Comparison of ENCODE assay signal across 37 cellular contexts in the genomic region with DNA sequence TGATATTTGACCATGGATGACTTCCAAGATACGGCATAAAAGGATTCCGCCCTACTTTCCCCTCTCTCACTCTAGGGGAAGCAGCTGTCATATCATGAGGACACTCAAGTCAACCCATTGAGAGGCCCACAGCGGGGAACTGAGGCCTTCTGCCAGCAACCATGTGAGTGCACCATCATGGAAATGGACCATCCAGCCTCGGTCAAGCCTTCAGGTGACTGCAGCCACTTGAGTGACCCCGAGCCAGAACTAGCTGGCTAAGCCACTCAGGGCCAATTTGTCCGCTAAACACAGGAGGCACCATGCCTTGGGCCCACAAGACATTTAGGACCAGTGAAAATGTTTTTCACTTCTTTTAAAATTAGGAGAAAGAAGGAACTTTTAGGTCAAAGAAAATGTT. TPM values are rescaled to one million over a fixed set of nuclear protein-coding genes. Genes with fewer than 3 reads are reported as not detected.
"Had no signal": no experiment of that assay in that cellular context is flagged by ENCODE, and none has a peak within 500 bp of the region (broad histone marks: within the 10 kb centered on the region; RNA-seq: fewer than 3 reads in every experiment).

No MANE protein-coding gene starts in this region.

- H3K4me3 ChIP-seq: K562, Peyer's patch had no signal

- H3K9me3 ChIP-seq: Peyer's patch had no signal

- DNase-seq: activated CD4-positive, alpha-beta T cell treated with anti-CD3 and anti-CD28 coated beads, Interleukin-2, amount 10 ng/mL, durations not matched to agents 24 days and 14 days; activated CD4-positive, alpha-beta T cell treated with anti-CD3 and anti-CD28 coated beads, Interleukin-2, amount 50 U/mL, for 48 hours; activated CD8-positive, alpha-beta T cell treated with anti-CD3 and anti-CD28 coated beads, Interleukin-2, amount 10 ng/mL, durations not matched to agents 7 days and 5 days; activated naive CD4-positive, alpha-beta T cell treated with anti-CD3 and anti-CD28 coated beads, Interleukin-2, amount 10 ng/mL, durations not matched to agents 7 days and 5 days; activated naive CD8-positive, alpha-beta T cell treated with anti-CD3 and anti-CD28 coated beads, Interleukin-2, amount 50 U/mL, for 24 hours; activated T-cell treated with anti-CD3 and anti-CD28 coated beads, Interleukin-2, amount 50 U/mL, for 24 hours; anterior cingulate cortex; caudate nucleus; cerebellar nuclear complex; IMR-90; NCI-H1048; NCI-H1105 treated with DMSO at 0.1 percent for 48 hours; NCI-H1436; NCI-H1694; NCI-H1930; NCI-H2081 treated with DMSO at 0.1 percent for 48 hours; NCI-H345; NCI-H526 treated with DMSO at 0.1 percent for 48 hours; NCI-H774; PC-3; Peyer's patch; SIG-M5; SW 1271; T-helper 1 cell; T-helper 2 cell; T-helper 9 cell had no signal

- H3K27me3 ChIP-seq: Peyer's patch had no signal

- H3K36me3 Mint-ChIP-seq: activated naive CD4-positive, alpha-beta T cell treated with anti-CD3 and anti-CD28 coated beads, Interleukin-2, amount 10 ng/mL, durations not matched to agents 7 days and 5 days; activated naive CD8-positive, alpha-beta T cell; brain had no signal

- H3K9me3 Mint-ChIP-seq: activated CD4-positive, alpha-beta T cell treated with anti-CD3 and anti-CD28 coated beads, Interleukin-2, amount 10 ng/mL, durations not matched to agents 24 days and 14 days; activated naive CD4-positive, alpha-beta T cell treated with anti-CD3 and anti-CD28 coated beads, Interleukin-2, amount 10 ng/mL, durations not matched to agents 7 days and 5 days; activated naive CD8-positive, alpha-beta T cell treated with anti-CD3 and anti-CD28 coated beads, Interleukin-2, amount 50 U/mL, for 24 hours; activated T-cell treated with anti-CD3 and anti-CD28 coated beads, Interleukin-2, amount 50 U/mL, for 24 hours; activated T-helper 2 cell treated with anti-CD3 and anti-CD28 coated beads, Interferon-gamma antibody, Interleukin-2, Interleukin-4, amounts not matched to agents 10 μg/mL and 5 μg/mL and 100 μg/mL, durations not matched to agents 14 hours and 24 hours and 36 hours; brain had no signal

- H3K27ac Mint-ChIP-seq: activated CD4-positive, alpha-beta T cell treated with anti-CD3 and anti-CD28 coated beads, Interleukin-2, amount 10 ng/mL, durations not matched to agents 24 days and 14 days; activated CD8-positive, alpha-beta T cell treated with anti-CD3 and anti-CD28 coated beads, Interleukin-2, amount 10 ng/mL, durations not matched to agents 7 days and 5 days; activated naive CD4-positive, alpha-beta T cell treated with anti-CD3 and anti-CD28 coated beads, Interleukin-2, amount 10 ng/mL, durations not matched to agents 7 days and 5 days; activated naive CD8-positive, alpha-beta T cell; activated naive CD8-positive, alpha-beta T cell treated with anti-CD3 and anti-CD28 coated beads, Interleukin-2, amount 50 U/mL, for 24 hours; activated T-cell treated with anti-CD3 and anti-CD28 coated beads, Interleukin-2, amount 50 U/mL, for 24 hours; activated T-helper 2 cell treated with anti-CD3 and anti-CD28 coated beads, Interferon-gamma antibody, Interleukin-2, Interleukin-4, amounts not matched to agents 10 μg/mL and 5 μg/mL and 100 μg/mL, durations not matched to agents 14 hours and 24 hours and 36 hours; brain had no signal

- H3K27ac ChIP-seq: Peyer's patch, RWPE1 had no signal

- ATAC-seq: activated CD8-positive, alpha-beta T cell treated with anti-CD3 and anti-CD28 coated beads, Interleukin-2, amount 10 ng/mL, durations not matched to agents 7 days and 5 days; activated naive CD8-positive, alpha-beta T cell treated with anti-CD3 and anti-CD28 coated beads, Interleukin-2, amount 50 U/mL, for 24 hours; K562; PC-3; Right ventricle myocardium inferior; SK-N-SH treated with all-trans-retinoic acid at 6 μM for 48 hours had no signal

- H3K27me3 Mint-ChIP-seq: activated naive CD8-positive, alpha-beta T cell treated with anti-CD3 and anti-CD28 coated beads, Interleukin-2, amount 50 U/mL, for 24 hours had no signal

- H3K4me1 Mint-ChIP-seq: activated CD4-positive, alpha-beta T cell treated with anti-CD3 and anti-CD28 coated beads, Interleukin-2, amount 10 ng/mL, durations not matched to agents 24 days and 14 days; activated naive CD4-positive, alpha-beta T cell treated with anti-CD3 and anti-CD28 coated beads, Interleukin-2, amount 10 ng/mL, durations not matched to agents 7 days and 5 days; activated naive CD8-positive, alpha-beta T cell treated with anti-CD3 and anti-CD28 coated beads, Interleukin-2, amount 50 U/mL, for 24 hours had no signal

- H3K36me3 ChIP-seq: Peyer's patch had no signal

- H3K4me3 Mint-ChIP-seq: activated CD4-positive, alpha-beta T cell treated with anti-CD3 and anti-CD28 coated beads, Interleukin-2, amount 10 ng/mL, durations not matched to agents 24 days and 14 days; activated CD8-positive, alpha-beta T cell treated with anti-CD3 and anti-CD28 coated beads, Interleukin-2, amount 10 ng/mL, durations not matched to agents 7 days and 5 days; activated naive CD4-positive, alpha-beta T cell treated with anti-CD3 and anti-CD28 coated beads, Interleukin-2, amount 10 ng/mL, durations not matched to agents 7 days and 5 days; activated naive CD8-positive, alpha-beta T cell; activated naive CD8-positive, alpha-beta T cell treated with anti-CD3 and anti-CD28 coated beads, Interleukin-2, amount 50 U/mL, for 24 hours; activated T-cell treated with anti-CD3 and anti-CD28 coated beads, Interleukin-2, amount 50 U/mL, for 24 hours; brain had no signal

RNA-seq across cellular contexts. Expression of a gene that starts 11.1 kb away (rescaled TPM):
- total RNA-seq: activated CD4-positive, alpha-beta T cell treated with anti-CD3 and anti-CD28 coated beads, Interleukin-2, amount 10 ng/mL, durations not matched to agents 24 days and 14 days; activated CD8-positive, alpha-beta T cell treated with anti-CD3 and anti-CD28 coated beads, Interleukin-2, amount 10 ng/mL, durations not matched to agents 7 days and 5 days; activated T-helper 2 cell treated with anti-CD3 and anti-CD28 coated beads, Interferon-gamma antibody, Interleukin-2, Interleukin-4, amounts not matched to agents 10 μg/mL and 5 μg/mL and 100 μg/mL, durations not matched to agents 14 hours and 24 hours and 36 hours; IMR-90; K562; M059J; NCI-H460; Peyer's patch; Right ventricle myocardium inferior; SK-MEL-5 had no signal

RNA-seq across cellular contexts. Expression of a gene that starts 15.8 kb away (rescaled TPM):
- total RNA-seq: activated CD4-positive, alpha-beta T cell treated with anti-CD3 and anti-CD28 coated beads, Interleukin-2, amount 10 ng/mL, durations not matched to agents 24 days and 14 days; activated CD8-positive, alpha-beta T cell treated with anti-CD3 and anti-CD28 coated beads, Interleukin-2, amount 10 ng/mL, durations not matched to agents 7 days and 5 days; activated T-helper 2 cell treated with anti-CD3 and anti-CD28 coated beads, Interferon-gamma antibody, Interleukin-2, Interleukin-4, amounts not matched to agents 10 μg/mL and 5 μg/mL and 100 μg/mL, durations not matched to agents 14 hours and 24 hours and 36 hours; IMR-90; K562; M059J; NCI-H460; PC-3; Peyer's patch; Right ventricle myocardium inferior; SK-MEL-5 had no signal
- polyA plus RNA-seq: IMR-90 had no signal

RNA-seq across cellular contexts. Expression of a gene that starts 37.2 kb away (rescaled TPM):
- total RNA-seq: activated CD4-positive, alpha-beta T cell treated with anti-CD3 and anti-CD28 coated beads, Interleukin-2, amount 10 ng/mL, durations not matched to agents 24 days and 14 days; activated CD8-positive, alpha-beta T cell treated with anti-CD3 and anti-CD28 coated beads, Interleukin-2, amount 10 ng/mL, durations not matched to agents 7 days and 5 days; activated T-helper 2 cell treated with anti-CD3 and anti-CD28 coated beads, Interferon-gamma antibody, Interleukin-2, Interleukin-4, amounts not matched to agents 10 μg/mL and 5 μg/mL and 100 μg/mL, durations not matched to agents 14 hours and 24 hours and 36 hours; IMR-90; K562; NCI-H460; Right ventricle myocardium inferior; SK-MEL-5 had no signal
- polyA plus RNA-seq: IMR-90, K562 had no signal

RNA-seq across cellular contexts. Expression of a gene that starts 49.0 kb away (rescaled TPM):
- total RNA-seq: activated CD4-positive, alpha-beta T cell treated with anti-CD3 and anti-CD28 coated beads, Interleukin-2, amount 10 ng/mL, durations not matched to agents 24 days and 14 days; activated CD8-positive, alpha-beta T cell treated with anti-CD3 and anti-CD28 coated beads, Interleukin-2, amount 10 ng/mL, durations not matched to agents 7 days and 5 days; activated T-helper 2 cell treated with anti-CD3 and anti-CD28 coated beads, Interferon-gamma antibody, Interleukin-2, Interleukin-4, amounts not matched to agents 10 μg/mL and 5 μg/mL and 100 μg/mL, durations not matched to agents 14 hours and 24 hours and 36 hours; bronchial epithelial cell; IMR-90; M059J; NCI-H460; PC-3; SK-MEL-5 had no signal
- polyA plus RNA-seq: IMR-90 had no signal
